ENCODE assay signal across 35 cellular contexts in the genomic region with DNA sequence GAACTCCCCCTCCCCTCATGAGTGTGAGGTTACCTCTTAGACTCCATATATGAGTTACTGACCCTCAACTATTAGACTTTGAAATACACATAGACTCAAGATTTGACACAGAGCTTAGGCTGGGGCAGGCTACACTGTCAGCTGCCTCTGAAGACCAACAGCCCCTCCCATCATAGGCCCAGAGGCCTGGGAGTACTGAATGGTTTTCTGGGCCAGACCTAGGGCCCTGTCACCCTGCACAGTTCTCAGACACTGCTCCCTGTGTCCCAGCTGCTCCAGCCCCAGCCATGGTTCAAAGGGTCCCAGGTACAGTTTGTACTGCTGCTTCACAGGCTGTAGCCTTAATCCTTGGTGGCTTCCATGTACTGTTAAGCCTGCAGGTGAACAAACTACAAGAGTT.
"Had no signal": no experiment of that assay in that cellular context is flagged by ENCODE, and none has a peak within 500 bp of the region (broad histone marks: within the 10 kb centered on the region; RNA-seq: fewer than 3 reads in every experiment).

No MANE protein-coding gene starts in this region.

- H3K36me3 ChIP-seq: MG63 had no signal

- H3K4me3 ChIP-seq: MG63 had no signal

- H3K27me3 ChIP-seq: MG63 had no signal

- DNase-seq: Kasumi-1, MG63, MM.1S, MV-4-11, NCI-H1048, NCI-H1092, NCI-H1092 treated with DMSO at 0.1 percent for 48 hours, NCI-H1105, NCI-H1105 treated with DMSO at 0.1 percent for 48 hours, NCI-H1417, NCI-H1417 treated with DMSO at 0.1 percent for 48 hours, NCI-H1436, NCI-H1436 treated with DMSO at 0.1 percent for 48 hours, NCI-H146, NCI-H1694, NCI-H1694 treated with DMSO at 0.1 percent for 48 hours, NCI-H187, NCI-H187 treated with DMSO at 0.1 percent for 48 hours, NCI-H1930, NCI-H2029, NCI-H2029 treated with DMSO at 0.1 percent for 48 hours, NCI-H2081, NCI-H2081 treated with DMSO at 0.1 percent for 48 hours, NCI-H2107, NCI-H2171, NCI-H2171 treated with DMSO at 0.1 percent for 48 hours, NCI-H2227 treated with DMSO at 0.1 percent for 48 hours, NCI-H226, NCI-H345, NCI-H446, NCI-H446 treated with DMSO at 0.1 percent for 48 hours, NCI-H510A, NCI-H510A treated with DMSO at 0.1 percent for 48 hours, NCI-H524, NCI-H524 treated with DMSO at 0.1 percent for 48 hours had no signal

- H3K9me3 ChIP-seq: MG63 had no signal
